In genomic region chr17:77173104-77173503, GRCh38 we compare ENCODE assay signal across 1 cellular context.
TF ChIP-seq lines count a peak whose summit lies in the region.

No MANE protein-coding gene starts in this region.

TF ChIP-seq in H1, 55 proteins besides CTCF, POLR2A, EP300 and RAD21 (continued from another document):
- TF ChIP-seq E2F6 (IDR thresholded peaks at IDR 0.05) (no peak), FOSL1 (IDR thresholded peaks at IDR 0.05; ENCODE audit: insufficient read depth, low read depth, low read length) (no peak), CBX8 (IDR thresholded peaks at IDR 0.05; ENCODE audit: borderline replicate concordance, low read depth, low read length) (no peak), BACH1 (IDR thresholded peaks at IDR 0.05; ENCODE audit: low read length) (no peak), GABPA (IDR thresholded peaks at IDR 0.05; ENCODE audit: borderline replicate concordance, insufficient read depth, low read length) (no peak), POU5F1 (IDR thresholded peaks at IDR 0.05; ENCODE audit: low read depth, low read length) (no peak), EZH2 (IDR thresholded peaks at IDR 0.05; ENCODE audit: low read depth, low read length, severe bottlenecking) (no peak), SRF (IDR thresholded peaks at IDR 0.05; ENCODE audit: low read depth, low read length) (no peak), PHF8 (conservative IDR thresholded peaks at IDR 0.05; ENCODE audit: low read depth, low read length) (no peak), CBX5 (IDR thresholded peaks at IDR 0.05; ENCODE audit: low read depth, low read length) (no peak), YY1 (IDR thresholded peaks at IDR 0.05; ENCODE audit: low read depth, low read length) (no peak), TAF1 (IDR thresholded peaks at IDR 0.05; ENCODE audit: low read depth, low read length) (no peak)
